1 cellular context compared by ENCODE assay signal in the genomic region with DNA sequence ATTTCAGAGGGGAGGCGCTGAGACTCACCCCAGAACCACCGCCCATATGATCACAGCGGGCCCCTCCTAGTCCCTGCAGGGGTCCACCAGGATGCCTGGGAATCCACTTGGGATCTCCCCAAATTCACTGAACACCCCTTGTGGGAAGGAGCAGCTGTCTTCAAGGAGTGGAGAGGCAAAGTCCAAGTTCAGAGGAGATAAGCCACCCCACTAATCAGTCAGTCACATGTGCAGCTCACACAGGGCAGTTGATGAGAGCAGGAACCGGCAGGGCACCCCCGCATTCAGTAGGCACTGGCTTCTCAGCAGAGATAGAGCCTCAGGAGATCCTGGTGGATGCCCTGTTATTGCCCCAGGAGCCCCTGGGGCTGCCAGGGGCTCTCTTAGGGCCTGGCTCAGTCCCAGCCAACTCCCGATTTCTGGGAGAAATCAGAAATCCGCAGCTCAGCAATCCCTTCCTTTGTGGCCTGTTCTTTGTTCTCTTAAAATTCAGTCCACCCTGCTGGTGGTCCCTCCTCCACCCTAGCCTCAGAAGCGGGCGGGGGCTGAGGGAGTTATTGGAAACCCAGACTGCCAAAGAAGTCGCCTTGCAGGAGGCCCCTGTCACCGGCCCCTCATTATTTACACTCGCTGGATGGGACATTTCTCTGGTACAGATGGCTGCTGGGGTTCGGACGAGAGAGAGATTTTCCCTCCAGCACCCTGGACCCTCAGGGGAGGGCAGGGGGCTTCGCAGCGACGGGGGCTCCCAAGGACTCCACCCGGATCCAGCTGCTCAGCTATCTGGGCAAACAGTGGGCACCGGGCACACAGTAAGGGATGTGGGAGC.
TF ChIP-seq lines count a peak whose summit lies in the region.

No MANE protein-coding gene starts in this region.

TF ChIP-seq in K562, 482 proteins besides CTCF, POLR2A, EP300 and RAD21 (continued from another document and continues in another):
- TF ChIP-seq, protein P1, sequence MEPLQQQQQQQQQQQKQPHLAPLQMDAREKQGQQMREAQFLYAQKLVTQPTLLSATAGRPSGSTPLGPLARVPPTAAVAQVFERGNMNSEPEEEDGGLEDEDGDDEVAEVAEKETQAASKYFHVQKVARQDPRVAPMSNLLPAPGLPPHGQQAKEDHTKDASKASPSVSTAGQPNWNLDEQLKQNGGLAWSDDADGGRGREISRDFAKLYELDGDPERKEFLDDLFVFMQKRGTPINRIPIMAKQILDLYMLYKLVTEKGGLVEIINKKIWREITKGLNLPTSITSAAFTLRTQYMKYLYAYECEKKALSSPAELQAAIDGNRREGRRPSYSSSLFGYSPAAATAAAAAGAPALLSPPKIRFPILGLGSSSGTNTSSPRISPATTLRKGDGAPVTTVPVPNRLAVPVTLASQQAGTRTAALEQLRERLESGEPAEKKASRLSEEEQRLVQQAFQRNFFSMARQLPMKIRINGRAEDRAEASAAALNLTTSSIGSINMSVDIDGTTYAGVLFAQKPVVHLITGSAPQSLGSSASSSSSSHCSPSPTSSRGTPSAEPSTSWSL (CRISPR knock-in tag; IDR thresholded peaks at IDR 0.05; ENCODE audit: borderline replicate concordance): no peak
- TF ChIP-seq KAT2B (IDR thresholded peaks at IDR 0.05; ENCODE audit: low read depth, low read length) (no peak), KAT8 (IDR thresholded peaks at IDR 0.05; ENCODE audit: low read depth) (no peak), KDM4B (IDR thresholded peaks at IDR 0.05; ENCODE audit: borderline replicate concordance in 2 of 2, low read depth in 1 of 2) (no peak), NRF1 (conservative IDR thresholded peaks at IDR 0.05 in 1 of 2, IDR thresholded peaks at IDR 0.05 in 1 of 2) (0 out of 4 replicates have a peak, but pooled peaks of 1 of the 2 experiments have one; percentile 10), MBD2 (IDR thresholded peaks at IDR 0.05; ENCODE audit: borderline replicate concordance, low read depth) (no peak), DIDO1 (tag; IDR thresholded peaks at IDR 0.05; ENCODE audit: low read depth) (no peak), ZKSCAN1 (IDR thresholded peaks at IDR 0.05; ENCODE audit: low read depth, low read length) (no peak), CBFA2T3 (IDR thresholded peaks at IDR 0.05) (peak; percentile 89), SUPT5H (IDR thresholded peaks at IDR 0.05) (no peak), CHD1 (IDR thresholded peaks at IDR 0.05; ENCODE audit: low read length) (no peak), RBM14 (IDR thresholded peaks at IDR 0.05; ENCODE audit: borderline replicate concordance, insufficient read depth, low read depth, low read length) (no peak), POLR3G (IDR thresholded peaks at IDR 0.05; ENCODE audit: extremely low read depth, insufficient read length, insufficient replicate concordance) (no peak), TAL1 (IDR thresholded peaks at IDR 0.05) (peak; percentile 65), MIER1 (IDR thresholded peaks at IDR 0.05; ENCODE audit: low read depth) (no peak), CBFA2T2 (conservative IDR thresholded peaks at IDR 0.05) (peak; percentile 83), ETV1 (tag; conservative IDR thresholded peaks at IDR 0.05; ENCODE audit: low read depth) (peak; percentile 16; the same call in 1 of the 2 replicates), DDX20 (tag; IDR thresholded peaks at IDR 0.05; ENCODE audit: low read depth) (no peak), SMARCC2 (IDR thresholded peaks at IDR 0.05; ENCODE audit: low read depth) (no peak), TCF3 (CRISPR knock-in tag; IDR thresholded peaks at IDR 0.05) (peak; percentile 73), TOE1 (IDR thresholded peaks at IDR 0.05; ENCODE audit: borderline replicate concordance) (no peak), TOE1 (CRISPR knock-in tag; IDR thresholded peaks at IDR 0.05; ENCODE audit: borderline replicate concordance, low read depth) (no peak), RAD51 (IDR thresholded peaks at IDR 0.05; ENCODE audit: borderline replicate concordance, low read depth) (no peak), ZNF133 (CRISPR knock-in tag; IDR thresholded peaks at IDR 0.05) (no peak), NFATC3 (IDR thresholded peaks at IDR 0.05) (no peak), TAF1 (IDR thresholded peaks at IDR 0.05; ENCODE audit: control insufficient read depth, extremely low read depth, insufficient read depth, low read length, severe bottlenecking) (peak; percentile 41), SRSF1 (IDR thresholded peaks at IDR 0.05; ENCODE audit: low read depth, low read length) (no peak), CREM (IDR thresholded peaks at IDR 0.05; ENCODE audit: low read depth) (peak; percentile 26; the same call in 1 of the 2 replicates), MAFF (IDR thresholded peaks at IDR 0.05; ENCODE audit: low read length) (no peak), HDAC6 (IDR thresholded peaks at IDR 0.05; ENCODE audit: low read depth, low read length) (no peak), RBFOX2 (IDR thresholded peaks at IDR 0.05; ENCODE audit: low read depth, low read length) (0 out of 2 replicates have a peak, but pooled peaks have one; percentile 20), SETDB1 (IDR thresholded peaks at IDR 0.05; ENCODE audit: low read length) (no peak), FOXP1 (CRISPR knock-in tag; IDR thresholded peaks at IDR 0.05) (no peak), DMBX1 (CRISPR knock-in tag; IDR thresholded peaks at IDR 0.05; ENCODE audit: borderline replicate concordance) (peak; percentile 62; the same call in 1 of the 2 replicates), SIN3B (IDR thresholded peaks at IDR 0.05; ENCODE audit: low read depth) (no peak), HDAC2 (IDR thresholded peaks at IDR 0.05) (0 out of 2 replicates have a peak, but pooled peaks have one; percentile 58), CXXC5 (CRISPR knock-in tag; IDR thresholded peaks at IDR 0.05) (peak; percentile 24; the same call in 1 of the 2 replicates)
- TF ChIP-seq, protein P2, sequence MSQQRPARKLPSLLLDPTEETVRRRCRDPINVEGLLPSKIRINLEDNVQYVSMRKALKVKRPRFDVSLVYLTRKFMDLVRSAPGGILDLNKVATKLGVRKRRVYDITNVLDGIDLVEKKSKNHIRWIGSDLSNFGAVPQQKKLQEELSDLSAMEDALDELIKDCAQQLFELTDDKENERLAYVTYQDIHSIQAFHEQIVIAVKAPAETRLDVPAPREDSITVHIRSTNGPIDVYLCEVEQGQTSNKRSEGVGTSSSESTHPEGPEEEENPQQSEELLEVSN (IDR thresholded peaks at IDR 0.05; ENCODE audit: borderline replicate concordance in 1 of 2, extremely low read depth in 1 of 2, insufficient read depth in 1 of 2, insufficient read length in 1 of 2, low read depth in 1 of 2, low read length in 1 of 2, poor library complexity in 1 of 2, severe bottlenecking in 1 of 2): peak in 1 of 2 experiments; percentile 26
- TF ChIP-seq, protein P3, sequence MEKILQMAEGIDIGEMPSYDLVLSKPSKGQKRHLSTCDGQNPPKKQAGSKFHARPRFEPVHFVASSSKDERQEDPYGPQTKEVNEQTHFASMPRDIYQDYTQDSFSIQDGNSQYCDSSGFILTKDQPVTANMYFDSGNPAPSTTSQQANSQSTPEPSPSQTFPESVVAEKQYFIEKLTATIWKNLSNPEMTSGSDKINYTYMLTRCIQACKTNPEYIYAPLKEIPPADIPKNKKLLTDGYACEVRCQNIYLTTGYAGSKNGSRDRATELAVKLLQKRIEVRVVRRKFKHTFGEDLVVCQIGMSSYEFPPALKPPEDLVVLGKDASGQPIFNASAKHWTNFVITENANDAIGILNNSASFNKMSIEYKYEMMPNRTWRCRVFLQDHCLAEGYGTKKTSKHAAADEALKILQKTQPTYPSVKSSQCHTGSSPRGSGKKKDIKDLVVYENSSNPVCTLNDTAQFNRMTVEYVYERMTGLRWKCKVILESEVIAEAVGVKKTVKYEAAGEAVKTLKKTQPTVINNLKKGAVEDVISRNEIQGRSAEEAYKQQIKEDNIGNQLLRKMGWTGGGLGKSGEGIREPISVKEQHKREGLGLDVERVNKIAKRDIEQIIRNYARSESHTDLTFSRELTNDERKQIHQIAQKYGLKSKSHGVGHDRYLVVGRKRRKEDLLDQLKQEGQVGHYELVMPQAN (IDR thresholded peaks at IDR 0.05; ENCODE audit: borderline replicate concordance): peak; percentile 32; the same call in 1 of the 2 replicates
- TF ChIP-seq, protein P4, sequence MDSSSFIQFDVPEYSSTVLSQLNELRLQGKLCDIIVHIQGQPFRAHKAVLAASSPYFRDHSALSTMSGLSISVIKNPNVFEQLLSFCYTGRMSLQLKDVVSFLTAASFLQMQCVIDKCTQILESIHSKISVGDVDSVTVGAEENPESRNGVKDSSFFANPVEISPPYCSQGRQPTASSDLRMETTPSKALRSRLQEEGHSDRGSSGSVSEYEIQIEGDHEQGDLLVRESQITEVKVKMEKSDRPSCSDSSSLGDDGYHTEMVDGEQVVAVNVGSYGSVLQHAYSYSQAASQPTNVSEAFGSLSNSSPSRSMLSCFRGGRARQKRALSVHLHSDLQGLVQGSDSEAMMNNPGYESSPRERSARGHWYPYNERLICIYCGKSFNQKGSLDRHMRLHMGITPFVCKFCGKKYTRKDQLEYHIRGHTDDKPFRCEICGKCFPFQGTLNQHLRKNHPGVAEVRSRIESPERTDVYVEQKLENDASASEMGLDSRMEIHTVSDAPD (CRISPR knock-in tag; IDR thresholded peaks at IDR 0.05): no peak
- TF ChIP-seq, protein P5, sequence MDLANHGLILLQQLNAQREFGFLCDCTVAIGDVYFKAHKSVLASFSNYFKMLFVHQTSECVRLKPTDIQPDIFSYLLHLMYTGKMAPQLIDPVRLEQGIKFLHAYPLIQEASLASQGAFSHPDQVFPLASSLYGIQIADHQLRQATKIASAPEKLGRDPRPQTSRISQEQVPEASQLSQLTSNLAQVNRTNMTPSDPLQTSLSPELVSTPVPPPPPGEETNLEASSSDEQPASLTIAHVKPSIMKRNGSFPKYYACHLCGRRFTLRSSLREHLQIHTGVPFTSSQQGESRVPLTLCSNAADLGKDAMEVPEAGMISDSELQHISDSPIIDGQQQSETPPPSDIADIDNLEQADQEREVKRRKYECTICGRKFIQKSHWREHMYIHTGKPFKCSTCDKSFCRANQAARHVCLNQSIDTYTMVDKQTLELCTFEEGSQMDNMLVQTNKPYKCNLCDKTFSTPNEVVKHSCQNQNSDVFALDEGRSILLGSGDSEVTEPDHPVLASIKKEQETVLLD (IDR thresholded peaks at IDR 0.05): peak; percentile 28; the same call in 1 of the 2 replicates
- TF ChIP-seq, protein P6, sequence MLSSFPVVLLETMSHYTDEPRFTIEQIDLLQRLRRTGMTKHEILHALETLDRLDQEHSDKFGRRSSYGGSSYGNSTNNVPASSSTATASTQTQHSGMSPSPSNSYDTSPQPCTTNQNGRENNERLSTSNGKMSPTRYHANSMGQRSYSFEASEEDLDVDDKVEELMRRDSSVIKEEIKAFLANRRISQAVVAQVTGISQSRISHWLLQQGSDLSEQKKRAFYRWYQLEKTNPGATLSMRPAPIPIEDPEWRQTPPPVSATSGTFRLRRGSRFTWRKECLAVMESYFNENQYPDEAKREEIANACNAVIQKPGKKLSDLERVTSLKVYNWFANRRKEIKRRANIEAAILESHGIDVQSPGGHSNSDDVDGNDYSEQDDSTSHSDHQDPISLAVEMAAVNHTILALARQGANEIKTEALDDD (IDR thresholded peaks at IDR 0.05): peak; percentile 46; the same call in 1 of the 2 replicates
- TF ChIP-seq, protein P7, sequence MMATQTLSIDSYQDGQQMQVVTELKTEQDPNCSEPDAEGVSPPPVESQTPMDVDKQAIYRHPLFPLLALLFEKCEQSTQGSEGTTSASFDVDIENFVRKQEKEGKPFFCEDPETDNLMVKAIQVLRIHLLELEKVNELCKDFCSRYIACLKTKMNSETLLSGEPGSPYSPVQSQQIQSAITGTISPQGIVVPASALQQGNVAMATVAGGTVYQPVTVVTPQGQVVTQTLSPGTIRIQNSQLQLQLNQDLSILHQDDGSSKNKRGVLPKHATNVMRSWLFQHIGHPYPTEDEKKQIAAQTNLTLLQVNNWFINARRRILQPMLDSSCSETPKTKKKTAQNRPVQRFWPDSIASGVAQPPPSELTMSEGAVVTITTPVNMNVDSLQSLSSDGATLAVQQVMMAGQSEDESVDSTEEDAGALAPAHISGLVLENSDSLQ (IDR thresholded peaks at IDR 0.05): peak; percentile 45; the same call in 1 of the 2 replicates
- TF ChIP-seq, protein P8, sequence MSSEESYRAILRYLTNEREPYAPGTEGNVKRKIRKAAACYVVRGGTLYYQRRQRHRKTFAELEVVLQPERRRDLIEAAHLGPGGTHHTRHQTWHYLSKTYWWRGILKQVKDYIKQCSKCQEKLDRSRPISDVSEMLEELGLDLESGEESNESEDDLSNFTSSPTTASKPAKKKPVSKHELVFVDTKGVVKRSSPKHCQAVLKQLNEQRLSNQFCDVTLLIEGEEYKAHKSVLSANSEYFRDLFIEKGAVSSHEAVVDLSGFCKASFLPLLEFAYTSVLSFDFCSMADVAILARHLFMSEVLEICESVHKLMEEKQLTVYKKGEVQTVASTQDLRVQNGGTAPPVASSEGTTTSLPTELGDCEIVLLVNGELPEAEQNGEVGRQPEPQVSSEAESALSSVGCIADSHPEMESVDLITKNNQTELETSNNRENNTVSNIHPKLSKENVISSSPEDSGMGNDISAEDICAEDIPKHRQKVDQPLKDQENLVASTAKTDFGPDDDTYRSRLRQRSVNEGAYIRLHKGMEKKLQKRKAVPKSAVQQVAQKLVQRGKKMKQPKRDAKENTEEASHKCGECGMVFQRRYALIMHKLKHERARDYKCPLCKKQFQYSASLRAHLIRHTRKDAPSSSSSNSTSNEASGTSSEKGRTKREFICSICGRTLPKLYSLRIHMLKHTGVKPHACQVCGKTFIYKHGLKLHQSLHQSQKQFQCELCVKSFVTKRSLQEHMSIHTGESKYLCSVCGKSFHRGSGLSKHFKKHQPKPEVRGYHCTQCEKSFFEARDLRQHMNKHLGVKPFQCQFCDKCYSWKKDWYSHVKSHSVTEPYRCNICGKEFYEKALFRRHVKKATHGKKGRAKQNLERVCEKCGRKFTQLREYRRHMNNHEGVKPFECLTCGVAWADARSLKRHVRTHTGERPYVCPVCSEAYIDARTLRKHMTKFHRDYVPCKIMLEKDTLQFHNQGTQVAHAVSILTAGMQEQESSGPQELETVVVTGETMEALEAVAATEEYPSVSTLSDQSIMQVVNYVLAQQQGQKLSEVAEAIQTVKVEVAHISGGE (CRISPR knock-in tag; IDR thresholded peaks at IDR 0.05): 0 out of 6 replicates have a peak, but pooled peaks of 1 of the 3 experiments have one; percentile 47
